In the genomic region with DNA sequence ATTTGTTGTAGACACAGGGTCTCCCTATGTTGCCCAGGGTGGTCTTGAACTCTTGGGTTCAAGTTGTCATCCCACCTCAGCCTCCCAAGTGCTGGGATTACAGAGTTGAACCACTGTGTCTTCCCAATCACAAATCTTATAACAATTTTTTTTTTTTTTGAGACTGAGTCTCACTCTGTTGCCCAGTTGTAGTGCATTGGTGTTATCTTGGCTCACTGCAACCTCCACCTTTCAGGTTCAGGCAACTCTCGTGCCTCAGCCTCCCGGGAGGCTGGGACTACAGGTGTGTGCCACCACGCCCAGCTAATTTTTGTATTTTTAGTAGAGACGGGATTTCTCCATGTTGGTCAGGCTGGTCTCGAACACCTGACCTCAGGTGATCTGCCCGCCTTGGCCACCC, we compare ENCODE assay signal across 3 cellular contexts. TPM values are rescaled to one million over a fixed set of nuclear protein-coding genes. Genes with fewer than 3 reads are reported as not detected.
"Had no signal": no experiment of that assay in that cellular context is flagged by ENCODE, and none has a peak within 500 bp of the region (broad histone marks: within the 10 kb centered on the region; RNA-seq: fewer than 3 reads in every experiment).

No MANE protein-coding gene starts in this region.

RNA-seq across cellular contexts. Expression of a gene that starts 3.7 kb away (rescaled TPM):
- total RNA-seq: HepG2, HT1080 had no signal
- polyA plus RNA-seq: HepG2, IgD-negative memory B cell had no signal
